In genomic region chr20:44017905-44018683, GRCh38 we compare ENCODE assay signal across 8 cellular contexts.
DNase-seq lines count a peak whose midpoint lies in the region; ATAC-seq and TF ChIP-seq lines count a peak whose summit lies in the region.

No MANE protein-coding gene starts in this region.

- no peak for TF ChIP-seq CTCF in RWPE2 (IDR thresholded peaks at IDR 0.05; ENCODE audit: poor library complexity, severe bottlenecking)
- TF ChIP-seq CTCF in heart right ventricle (IDR thresholded peaks at IDR 0.05) = no peak

- ATAC-seq in activated CD8-positive, alpha-beta memory T cell treated with anti-CD3 and anti-CD28 coated beads, Interleukin-2, amount 10 ng/mL, durations not matched to agents 7 days and 5 days = no peak
- peak; percentile 96 for ATAC-seq in RWPE2 (ENCODE audit: low read depth)
- ATAC-seq in heart right ventricle = peak; percentile 31 to 84 (median 64)
- no peak for ATAC-seq in GM19467 (IDR thresholded peaks at IDR 0.05; ENCODE audit: unreplicated experiment)

- no peaks in the 10 kb centered on the region for H3K36me3 ChIP-seq in RWPE2 (ENCODE audit: low read depth)
- H3K36me3 ChIP-seq in heart right ventricle = no peaks in the 10 kb centered on the region

- 31 to 34% methylated on average over 14 of the region's 14 CpGs for WGBS in heart right ventricle, 2 donors

- CTCF ChIA-PET in activated CD8-positive, alpha-beta memory T cell treated with anti-CD3 and anti-CD28 coated beads, Interleukin-2, amount 10 ng/mL, durations not matched to agents 7 days and 5 days (lab: Charles Lee) = interaction anchor here (1.1 to 2.4 kb wide), 3 partner anchors 51 to 268 kb away, joined by 3 to 12 read pairs (median 3); no protein-coding TSS in a partner anchor

- H3K27ac Mint-ChIP-seq in activated CD8-positive, alpha-beta memory T cell treated with anti-CD3 and anti-CD28 coated beads, Interleukin-2, amount 10 ng/mL, durations not matched to agents 7 days and 5 days = no peak overlapping the region
- no peak overlapping the region for H3K27ac Mint-ChIP-seq in T-helper 2 cell treated with Interferon-gamma antibody and Interleukin-4, amounts not matched to agents 5 μg/mL and 100 μg/mL, for 36 hours

- DNase-seq in activated CD8-positive, alpha-beta memory T cell treated with anti-CD3 and anti-CD28 coated beads, Interleukin-2, amount 50 U/mL, for 48 hours = peak; percentile 42
- no peak for DNase-seq in activated CD8-positive, alpha-beta memory T cell treated with anti-CD3 and anti-CD28 coated beads, Interleukin-2, amount 10 ng/mL, durations not matched to agents 7 days and 5 days
- DNase-seq in RWPE2 (ENCODE audit: low spot score) = peak; percentile 99
- DNase-seq in heart right ventricle = peak in 1 of 2 donors; percentile 26
- peak; percentile 78 for DNase-seq in ureter (ENCODE audit: low spot score)
- DNase-seq in T-helper 2 cell treated with Interferon-gamma antibody and Interleukin-4, amounts not matched to agents 5 μg/mL and 100 μg/mL, for 36 hours (ENCODE audit: low spot score) = no peak
- DNase-seq in retina = no peak

- H3K36me3 Mint-ChIP-seq in activated CD8-positive, alpha-beta memory T cell treated with anti-CD3 and anti-CD28 coated beads, Interleukin-2, amount 10 ng/mL, durations not matched to agents 7 days and 5 days = no peaks in the 10 kb centered on the region
- H3K36me3 Mint-ChIP-seq in T-helper 2 cell treated with Interferon-gamma antibody and Interleukin-4, amounts not matched to agents 5 μg/mL and 100 μg/mL, for 36 hours (ENCODE audit: low read depth) = peaks cover 2% of the 10 kb centered on the region

- H3K27me3 ChIP-seq in RWPE2 (ENCODE audit: insufficient read depth, poor library complexity, severe bottlenecking) (no peaks in the 10 kb centered on the region), heart right ventricle (peaks cover 0 to 67% (median 27%) of the 10 kb centered on the region in 7 donors)

- peak overlapping the region; percentile 21 for H3K27ac ChIP-seq in RWPE2 (ENCODE audit: poor library complexity, severe bottlenecking)
- H3K27ac ChIP-seq in heart right ventricle = peak overlapping the region in 1 of 10 donors; percentile 24

- intact Hi-C loops in heart right ventricle (cut with DNase I) = no loop called here

- H3K4me3 Mint-ChIP-seq in activated CD8-positive, alpha-beta memory T cell treated with anti-CD3 and anti-CD28 coated beads, Interleukin-2, amount 10 ng/mL, durations not matched to agents 7 days and 5 days = no peak overlapping the region
- no peak overlapping the region for H3K4me3 Mint-ChIP-seq in T-helper 2 cell treated with Interferon-gamma antibody and Interleukin-4, amounts not matched to agents 5 μg/mL and 100 μg/mL, for 36 hours

- H3K4me1 ChIP-seq in RWPE2 (ENCODE audit: insufficient read depth, poor library complexity, severe bottlenecking) = peaks cover 20% of the 10 kb centered on the region
- H3K4me1 ChIP-seq in heart right ventricle = peaks cover 0 to 34% (median 8%) of the 10 kb centered on the region in 9 donors

- H3K4me3 ChIP-seq in RWPE2 (ENCODE audit: severe bottlenecking) = no peak overlapping the region
- H3K4me3 ChIP-seq in heart right ventricle = no peak overlapping the region

- peaks cover 27% of the 10 kb centered on the region for H3K4me1 Mint-ChIP-seq in activated CD8-positive, alpha-beta memory T cell treated with anti-CD3 and anti-CD28 coated beads, Interleukin-2, amount 10 ng/mL, durations not matched to agents 7 days and 5 days
- H3K4me1 Mint-ChIP-seq in T-helper 2 cell treated with Interferon-gamma antibody and Interleukin-4, amounts not matched to agents 5 μg/mL and 100 μg/mL, for 36 hours (ENCODE audit: low read depth) = peaks cover 39% of the 10 kb centered on the region

- H3K9me3 ChIP-seq in RWPE2 (ENCODE audit: severe bottlenecking) = no peaks in the 10 kb centered on the region
- no peaks in the 10 kb centered on the region for H3K9me3 ChIP-seq in heart right ventricle

- no peaks in the 10 kb centered on the region for H3K9me3 Mint-ChIP-seq in activated CD8-positive, alpha-beta memory T cell treated with anti-CD3 and anti-CD28 coated beads, Interleukin-2, amount 10 ng/mL, durations not matched to agents 7 days and 5 days (ENCODE audit: low read depth)
- H3K9me3 Mint-ChIP-seq in T-helper 2 cell treated with Interferon-gamma antibody and Interleukin-4, amounts not matched to agents 5 μg/mL and 100 μg/mL, for 36 hours = peaks cover 4% of the 10 kb centered on the region

- peaks cover 88% of the 10 kb centered on the region for H3K27me3 Mint-ChIP-seq in activated CD8-positive, alpha-beta memory T cell treated with anti-CD3 and anti-CD28 coated beads, Interleukin-2, amount 10 ng/mL, durations not matched to agents 7 days and 5 days
- peaks cover 73% of the 10 kb centered on the region for H3K27me3 Mint-ChIP-seq in T-helper 2 cell treated with Interferon-gamma antibody and Interleukin-4, amounts not matched to agents 5 μg/mL and 100 μg/mL, for 36 hours (ENCODE audit: low read depth)

Comparison
In these comparisons a context has a peak if more than half of its experiments do, and no peak if none do; other contexts are left out.
1. DNase-seq: peak in activated CD8-positive, alpha-beta memory T cell treated with anti-CD3 and anti-CD28 coated beads, Interleukin-2, amount 50 U/mL, for 48 hours (single experiment), RWPE2 (single experiment) and ureter (single experiment); none in activated CD8-positive, alpha-beta memory T cell treated with anti-CD3 and anti-CD28 coated beads, Interleukin-2, amount 10 ng/mL, durations not matched to agents 7 days and 5 days (single experiment), T-helper 2 cell treated with Interferon-gamma antibody and Interleukin-4, amounts not matched to agents 5 μg/mL and 100 μg/mL, for 36 hours (single experiment) and retina (single experiment).
2. ATAC-seq: peak in RWPE2 (single experiment) and heart right ventricle (8 of 8); none in activated CD8-positive, alpha-beta memory T cell treated with anti-CD3 and anti-CD28 coated beads, Interleukin-2, amount 10 ng/mL, durations not matched to agents 7 days and 5 days (single experiment) and GM19467 (single experiment).